In the genomic region with DNA sequence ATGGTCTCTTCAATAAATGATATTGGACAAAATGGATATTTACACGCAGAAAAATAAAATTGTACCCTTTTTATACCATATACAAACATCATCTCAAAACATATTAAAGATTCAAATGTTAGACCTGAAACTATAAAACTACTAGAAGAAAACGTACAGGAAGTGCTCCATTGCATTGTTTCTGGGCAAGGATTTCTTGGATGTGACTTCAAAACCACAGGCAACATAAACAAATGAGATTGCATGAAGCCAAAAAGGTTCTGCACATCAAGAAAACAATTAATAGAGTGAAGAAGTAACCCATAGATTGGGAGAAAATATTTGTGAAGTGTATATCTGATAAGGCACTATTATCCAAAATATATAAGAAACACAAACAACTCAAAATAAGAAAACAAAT, we compare ENCODE assay signal across 16 cellular contexts.
DNase-seq lines count a peak whose midpoint lies in the region; ATAC-seq and TF ChIP-seq lines count a peak whose summit lies in the region.
"Had no signal": no experiment of that assay in that cellular context is flagged by ENCODE, and none has a peak within 500 bp of the region (broad histone marks: within the 10 kb centered on the region; RNA-seq: fewer than 3 reads in every experiment).

No MANE protein-coding gene starts in this region.

- H2BK5ac ChIP-seq in IMR-90 (ENCODE audit: low read depth, low read length, poor library complexity, severe bottlenecking) = no peak overlapping the region

- TF ChIP-seq CTCF in AG10803 (conservative IDR thresholded peaks at IDR 0.05; ENCODE audit: low read length) = no peak
- no peak for TF ChIP-seq CTCF in IMR-90 (conservative IDR thresholded peaks at IDR 0.05; ENCODE audit: low read depth, low read length)
- no peak for TF ChIP-seq CTCF in fibroblast of pulmonary artery (IDR thresholded peaks at IDR 0.05; ENCODE audit: low read length, missing control alignments)
- no peak for TF ChIP-seq CTCF in progenitor cell of endocrine pancreas (IDR thresholded peaks at IDR 0.05; ENCODE audit: unreplicated experiment)

- BruUV-seq in IMR-90 (replicated peaks; lab: Mats Ljungman, UMichigan) = no TSS peak

- no peak overlapping the region for H3K27ac Mint-ChIP-seq in progenitor cell of endocrine pancreas
- H3K27ac Mint-ChIP-seq: GM23338, H9 had no signal

- no peaks in the 10 kb centered on the region for H4K20me1 ChIP-seq in IMR-90 (ENCODE audit: insufficient read depth, low read length)
- H4K20me1 ChIP-seq: BLaER1 had no signal

- H4K5ac ChIP-seq in IMR-90 (ENCODE audit: low read depth, low read length) = no peak overlapping the region

- no peak overlapping the region for H3K4me3 Mint-ChIP-seq in progenitor cell of endocrine pancreas (ENCODE audit: low read depth)
- H3K4me3 Mint-ChIP-seq: GM23338, H9 had no signal

- DNase-seq in AG10803 (ENCODE audit: low read depth) (peak; percentile 25), IMR-90 (peak; percentile 47), astrocyte of the hippocampus (ENCODE audit: low read depth, low spot score) (peak; percentile 12), fibroblast of pulmonary artery (ENCODE audit: low read depth) (peak; percentile 70), NCI-H128 (lab: John Stamatoyannopoulos, UW; ENCODE audit: unreplicated experiment) (no peak), progenitor cell of endocrine pancreas (ENCODE audit: low spot score, unreplicated experiment) (no peak)
- no peak for DNase-seq in activated effector memory CD4-positive, alpha-beta T cell treated with Interleukin-2 at 50 U/mL for 16 hours
- DNase-seq: AML-193, DMS 273 treated with DMSO at 0.1 percent for 48 hours, H9 had no signal

- dilution Hi-C loops in IMR-90 (cut with HindIII; ENCODE audit: low sequenced_read_pairs, unreplicated experiment) = no loop called here

- H3K9me3 ChIP-seq in IMR-90 (ENCODE audit: control insufficient read depth, insufficient read depth, low read length) = no peaks in the 10 kb centered on the region
- H3K9me3 ChIP-seq: BLaER1 had no signal

- in situ Hi-C loops in IMR-90 (cut with MboI; ENCODE audit: low sequenced_read_pairs) = no loop called here

- CTCF ChIA-PET in IMR-90 (lab: Yijun Ruan, JAX) = no interaction called here

- no peaks in the 10 kb centered on the region for H3K4me1 Mint-ChIP-seq in progenitor cell of endocrine pancreas (ENCODE audit: low read depth)

- H3K4me2 ChIP-seq in IMR-90 (ENCODE audit: low read depth, low read length) = no peak overlapping the region
- H3K4me2 ChIP-seq: BLaER1, GM23338 had no signal

- POLR2A ChIA-PET in IMR-90 (lab: Charles Lee; ENCODE audit: unreplicated experiment) = no interaction called here

- peaks cover 3% of the 10 kb centered on the region for H3K27me3 Mint-ChIP-seq in progenitor cell of endocrine pancreas

- H2AFZ ChIP-seq in IMR-90 (replicated peaks; ENCODE audit: low read length, poor library complexity) = no peak overlapping the region
- H2AFZ ChIP-seq: GM23338 had no signal

- H3K4me1 ChIP-seq in IMR-90 (ENCODE audit: control insufficient read depth, insufficient read depth, low read length) = no peaks in the 10 kb centered on the region
- H3K4me1 ChIP-seq: BLaER1 had no signal

- no peak overlapping the region for H2AK5ac ChIP-seq in IMR-90 (ENCODE audit: low read depth, low read length)

- no peaks in the 10 kb centered on the region for H3K9me3 Mint-ChIP-seq in progenitor cell of endocrine pancreas (ENCODE audit: low read depth)
- H3K9me3 Mint-ChIP-seq: H9 had no signal

- ATAC-seq in IMR-90 (ENCODE audit: low read depth) (no peak), HG02973 (IDR thresholded peaks at IDR 0.05; ENCODE audit: unreplicated experiment) (no peak)
- ATAC-seq: GM12878, GM23338, HepG2 had no signal

- H3K4me3 ChIP-seq in AG10803 (ENCODE audit: low read length) = no peak overlapping the region
- no peak overlapping the region for H3K4me3 ChIP-seq in IMR-90 (ENCODE audit: insufficient read depth, low read depth, low read length)
- H3K4me3 ChIP-seq in fibroblast of pulmonary artery (replicated peaks; ENCODE audit: low read depth, low read length) = no peak overlapping the region
- H3K4me3 ChIP-seq: BLaER1, GM12878, GM23338 had no signal

- no peak overlapping the region for H2BK20ac ChIP-seq in IMR-90 (ENCODE audit: low read depth, low read length)

- H3K36me3 ChIP-seq in IMR-90 (ENCODE audit: control insufficient read depth, insufficient read depth, low read length) = no peaks in the 10 kb centered on the region
- H3K36me3 ChIP-seq: BLaER1 had no signal

- no peak overlapping the region for H3K56ac ChIP-seq in IMR-90 (ENCODE audit: extremely low read depth, insufficient read depth, low read length)

- H3K9me1 ChIP-seq in IMR-90 (ENCODE audit: insufficient read depth, low read length) = no peaks in the 10 kb centered on the region

- no peak overlapping the region for H2BK15ac ChIP-seq in IMR-90 (ENCODE audit: low read depth, low read length)

- intact Hi-C loops in IMR-90 (cut with micrococcal nuclease) = no loop called here

- no peak overlapping the region for H4K91ac ChIP-seq in IMR-90 (ENCODE audit: insufficient read depth, low read depth, low read length)

- no peak overlapping the region for H3K18ac ChIP-seq in IMR-90 (ENCODE audit: low read depth, low read length)

- WGBS in IMR-90 (ENCODE audit: extremely low coverage in 2 of 2, insufficient read length in 1 of 2), 2 experiments = no CpG with 5 or more reads among the region's 2 CpGs

- no peak overlapping the region for H2AK9ac ChIP-seq in IMR-90 (replicated peaks; ENCODE audit: low read depth, low read length, poor library complexity)

- TF ChIP-seq POLR2A in IMR-90 (IDR thresholded peaks at IDR 0.05; ENCODE audit: low read depth, low read length) = no peak

- H3K27ac ChIP-seq in IMR-90 (ENCODE audit: insufficient read depth, low read length) = no peak overlapping the region
- H3K27ac ChIP-seq: 22Rv1, BLaER1 had no signal

- no peak overlapping the region for H3K23ac ChIP-seq in IMR-90 (ENCODE audit: low read depth, low read length)

- no peak overlapping the region for H3K4ac ChIP-seq in IMR-90 (ENCODE audit: low read depth, low read length)

- H2BK120ac ChIP-seq in IMR-90 (ENCODE audit: low read depth, low read length) = no peak overlapping the region

- H3K27me3 ChIP-seq in IMR-90 (ENCODE audit: control insufficient read depth, insufficient read depth, low read length) = no peaks in the 10 kb centered on the region
- H3K27me3 ChIP-seq: BLaER1 had no signal

- no peak for TF ChIP-seq RAD21 in IMR-90 (IDR thresholded peaks at IDR 0.05; ENCODE audit: low read length)

- H4K8ac ChIP-seq in IMR-90 (ENCODE audit: low read depth in 2 of 2, low read length in 2 of 2) = no peak overlapping the region

- H3K36me3 Mint-ChIP-seq in progenitor cell of endocrine pancreas (ENCODE audit: insufficient read depth) = no peaks in the 10 kb centered on the region

- H3K79me1 ChIP-seq in IMR-90 (ENCODE audit: low read depth in 1 of 2, low read length in 2 of 2) = no peaks in the 10 kb centered on the region

- H3K14ac ChIP-seq in IMR-90 (replicated peaks; ENCODE audit: low read depth, low read length) = no peak overlapping the region

- no peak overlapping the region for H3K9ac ChIP-seq in IMR-90 (ENCODE audit: low read depth, low read length)
- H3K9ac ChIP-seq: BLaER1 had no signal

TF ChIP-seq in IMR-90, 13 proteins besides CTCF, POLR2A, EP300 and RAD21:
- TF ChIP-seq RCOR1 (IDR thresholded peaks at IDR 0.05; ENCODE audit: insufficient replicate concordance, low read length) (no peak), CHD1 (IDR thresholded peaks at IDR 0.05; ENCODE audit: low read depth, low read length) (no peak), MAFK (IDR thresholded peaks at IDR 0.05; ENCODE audit: low read depth, low read length) (no peak), SMC3 (IDR thresholded peaks at IDR 0.05; ENCODE audit: low read depth, low read length) (no peak), NFE2L2 (IDR thresholded peaks at IDR 0.05; ENCODE audit: low read depth, low read length) (no peak), FOS (IDR thresholded peaks at IDR 0.05; ENCODE audit: low read depth, low read length) (no peak), BHLHE40 (IDR thresholded peaks at IDR 0.05; ENCODE audit: low read depth, low read length) (no peak), MXI1 (IDR thresholded peaks at IDR 0.05; ENCODE audit: borderline replicate concordance, low read depth, low read length) (no peak), RFX5 (IDR thresholded peaks at IDR 0.05; ENCODE audit: low read depth, low read length) (no peak), CEBPB (IDR thresholded peaks at IDR 0.05; ENCODE audit: low read depth, low read length) (no peak), MAZ (IDR thresholded peaks at IDR 0.05; ENCODE audit: borderline replicate concordance, low read depth, low read length) (no peak)
- TF ChIP-seq, protein P1, sequence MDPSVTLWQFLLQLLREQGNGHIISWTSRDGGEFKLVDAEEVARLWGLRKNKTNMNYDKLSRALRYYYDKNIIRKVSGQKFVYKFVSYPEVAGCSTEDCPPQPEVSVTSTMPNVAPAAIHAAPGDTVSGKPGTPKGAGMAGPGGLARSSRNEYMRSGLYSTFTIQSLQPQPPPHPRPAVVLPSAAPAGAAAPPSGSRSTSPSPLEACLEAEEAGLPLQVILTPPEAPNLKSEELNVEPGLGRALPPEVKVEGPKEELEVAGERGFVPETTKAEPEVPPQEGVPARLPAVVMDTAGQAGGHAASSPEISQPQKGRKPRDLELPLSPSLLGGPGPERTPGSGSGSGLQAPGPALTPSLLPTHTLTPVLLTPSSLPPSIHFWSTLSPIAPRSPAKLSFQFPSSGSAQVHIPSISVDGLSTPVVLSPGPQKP (IDR thresholded peaks at IDR 0.05; ENCODE audit: borderline replicate concordance, low read depth, low read length) = no peak
- TF ChIP-seq, protein P2, sequence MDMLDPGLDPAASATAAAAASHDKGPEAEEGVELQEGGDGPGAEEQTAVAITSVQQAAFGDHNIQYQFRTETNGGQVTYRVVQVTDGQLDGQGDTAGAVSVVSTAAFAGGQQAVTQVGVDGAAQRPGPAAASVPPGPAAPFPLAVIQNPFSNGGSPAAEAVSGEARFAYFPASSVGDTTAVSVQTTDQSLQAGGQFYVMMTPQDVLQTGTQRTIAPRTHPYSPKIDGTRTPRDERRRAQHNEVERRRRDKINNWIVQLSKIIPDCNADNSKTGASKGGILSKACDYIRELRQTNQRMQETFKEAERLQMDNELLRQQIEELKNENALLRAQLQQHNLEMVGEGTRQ (IDR thresholded peaks at IDR 0.05; ENCODE audit: low read depth, low read length) = no peak

Comparison
In these comparisons a context has a peak if more than half of its experiments do, and no peak if none do; other contexts are left out.
1. DNase-seq: peak in AG10803 (single experiment), IMR-90 (single experiment), astrocyte of the hippocampus (single experiment) and fibroblast of pulmonary artery (single experiment); none in NCI-H128 (single experiment), activated effector memory CD4-positive, alpha-beta T cell treated with Interleukin-2 at 50 U/mL for 16 hours (single experiment) and progenitor cell of endocrine pancreas (single experiment).